Comparison of ENCODE assay signal across 21 cellular contexts in the genomic region with DNA sequence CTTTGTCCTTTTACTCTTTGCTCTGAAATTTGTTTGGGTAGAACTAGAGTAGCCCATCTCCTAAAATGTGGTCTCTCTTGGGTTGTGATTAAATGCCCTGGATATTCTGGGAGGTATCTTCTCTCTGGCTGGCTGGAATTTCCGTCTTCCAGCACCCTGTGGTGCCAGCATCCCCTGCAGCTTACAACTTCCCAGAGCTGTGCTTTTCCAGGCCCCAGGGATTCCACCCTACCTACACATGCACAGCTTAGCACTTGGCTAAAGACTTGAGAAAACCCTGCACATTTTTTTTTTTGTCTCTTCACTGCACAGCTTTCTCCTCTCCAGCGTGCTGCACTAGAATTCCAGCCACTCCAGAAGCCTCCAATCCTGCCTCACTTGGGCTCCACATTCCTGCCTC.
DNase-seq lines count a peak whose midpoint lies in the region; ATAC-seq, FAIRE-seq and TF ChIP-seq lines count a peak whose summit lies in the region.
"Had no signal": no experiment of that assay in that cellular context is flagged by ENCODE, and none has a peak within 500 bp of the region (broad histone marks: within the 10 kb centered on the region; RNA-seq: fewer than 3 reads in every experiment).

No MANE protein-coding gene starts in this region.

- no peak overlapping the region for H3K27ac Mint-ChIP-seq in neural progenitor cell
- H3K27ac Mint-ChIP-seq in activated naive CD8-positive, alpha-beta T cell treated with anti-CD3 and anti-CD28 coated beads, Interleukin-2, amount 50 U/mL, for 24 hours = no peak overlapping the region
- H3K27ac Mint-ChIP-seq: CD8-positive, alpha-beta T cell had no signal

- H3K18ac ChIP-seq in H1 (ENCODE audit: extremely low read depth, low read length) = no peak overlapping the region

- no peak overlapping the region for H2BK12ac ChIP-seq in H1 (ENCODE audit: low read depth, low read length)

- no peaks in the 10 kb centered on the region for H3K27me3 ChIP-seq in H1 (replicated peaks in 1 of 4; ENCODE audit: control insufficient read depth in 3 of 4, extremely low read depth in 1 of 4, insufficient read depth in 3 of 4, low read length in 3 of 4)
- no peaks in the 10 kb centered on the region for H3K27me3 ChIP-seq in neural progenitor cell
- H3K27me3 ChIP-seq: BE2C had no signal

- WGBS in H1 (ENCODE audit: extremely low coverage in 1 of 2, insufficient coverage in 1 of 2, insufficient read length in 1 of 2, insufficient replicate concordance in 2 of 2, low coverage in 1 of 2, low lambda C conversion rate in 2 of 2, missing lambda C conversion rate in 1 of 2), 2 experiments = 81% methylated on average over 2 of the region's 2 CpGs; no CpG with 5 or more reads in 1 of the 2 experiments

- no peak for FAIRE-seq in H1 (lab: Jason Lieb, UNC)
- FAIRE-seq: A204.1, D721Med, GM12892 had no signal

- DNase-seq in HT1080 (ENCODE audit: low read depth) = peak; percentile 15
- DNase-seq in astrocyte of the spinal cord (ENCODE audit: low read depth, low spot score) = peak; percentile 32
- no peak for DNase-seq in H1 (ENCODE audit: low read depth in 1 of 2, low spot score in 2 of 2)
- peak; percentile 9 for DNase-seq in neural progenitor cell (ENCODE audit: low spot score)
- no peak for DNase-seq in activated naive CD8-positive, alpha-beta T cell treated with anti-CD3 and anti-CD28 coated beads, Interleukin-2, amount 50 U/mL, for 24 hours
- DNase-seq in AG08395 (ENCODE audit: low spot score) = no peak
- DNase-seq: BE2C; CD8-positive, alpha-beta T cell; COR-L47; DMS153; DMS79 treated with DMSO at 0.1 percent for 48 hours; EL; GDM1; GM23248; H7; IMR-90 had no signal

- TF ChIP-seq RAD21 in H1 (IDR thresholded peaks at IDR 0.05 in 1 of 2, conservative IDR thresholded peaks at IDR 0.05 in 1 of 2; ENCODE audit: low read depth in 2 of 2, low read length in 2 of 2) = 0 out of 4 replicates have a peak, but pooled peaks have one; percentile 11 to 13

- no peak overlapping the region for H3K4me3 ChIP-seq in astrocyte of the spinal cord (ENCODE audit: low read depth, low read length)
- no peak overlapping the region for H3K4me3 ChIP-seq in H1 (ENCODE audit: extremely low read depth in 1 of 4, insufficient read depth in 2 of 4, low read depth in 3 of 4, low read length in 4 of 4)
- no peak overlapping the region for H3K4me3 ChIP-seq in neural progenitor cell
- H3K4me3 ChIP-seq: GM23248 had no signal

- H3K9ac ChIP-seq in H1 (replicated peaks in 1 of 4; ENCODE audit: extremely low read depth in 1 of 4, low read depth in 3 of 4, low read length in 3 of 4) (no peak overlapping the region), neural progenitor cell (no peak overlapping the region)
- H3K9ac ChIP-seq: GM23248 had no signal

- no peak overlapping the region for H2BK5ac ChIP-seq in H1 (ENCODE audit: low read depth, low read length)

- H3K9me3 ChIP-seq in H1 (ENCODE audit: insufficient read depth in 2 of 2, low read depth in 1 of 2, low read length in 1 of 2) (peaks cover 12 to 13% of the 10 kb centered on the region in 2 experiments; a peak in 3 of 4 replicates), neural progenitor cell (ENCODE audit: low read depth) (no peaks in the 10 kb centered on the region)
- H3K9me3 ChIP-seq: BE2C had no signal

- H2BK120ac ChIP-seq in H1 (replicated peaks; ENCODE audit: low read depth, low read length) = no peak overlapping the region

- no peak for TF ChIP-seq EP300 in H1 (IDR thresholded peaks at IDR 0.05; ENCODE audit: borderline replicate concordance in 1 of 2, low read depth in 2 of 2, low read length in 2 of 2)

- H3K79me2 ChIP-seq in H1 (ENCODE audit: control insufficient read depth in 1 of 2, insufficient read depth in 2 of 2, low read length in 2 of 2) (no peaks in the 10 kb centered on the region), neural progenitor cell (ENCODE audit: low read depth) (no peaks in the 10 kb centered on the region)

- H3K79me1 ChIP-seq in H1 (ENCODE audit: low read depth, low read length) = no peaks in the 10 kb centered on the region

- no peaks in the 10 kb centered on the region for H3K4me1 Mint-ChIP-seq in neural progenitor cell
- H3K4me1 Mint-ChIP-seq in activated naive CD8-positive, alpha-beta T cell treated with anti-CD3 and anti-CD28 coated beads, Interleukin-2, amount 50 U/mL, for 24 hours = no peaks in the 10 kb centered on the region

- peaks cover 6% of the 10 kb centered on the region for H3K9me3 Mint-ChIP-seq in neural progenitor cell
- H3K9me3 Mint-ChIP-seq in activated naive CD8-positive, alpha-beta T cell treated with anti-CD3 and anti-CD28 coated beads, Interleukin-2, amount 50 U/mL, for 24 hours = peaks cover 11% of the 10 kb centered on the region
- H3K9me3 Mint-ChIP-seq: CD8-positive, alpha-beta T cell had no signal

- H2BK15ac ChIP-seq in H1 (ENCODE audit: low read length) = no peak overlapping the region

- H3F3A ChIP-seq in neural progenitor cell (ENCODE audit: low read depth) = no peaks in the 10 kb centered on the region

- in situ Hi-C loops in astrocyte of the spinal cord (cut with HindIII; ENCODE audit: low sequenced_read_pairs) = no loop called here

- H2AFZ ChIP-seq in H1 (ENCODE audit: low read length) (no peak overlapping the region), neural progenitor cell (replicated peaks) (no peak overlapping the region)
- H2AFZ ChIP-seq: GM23248 had no signal

- H3K14ac ChIP-seq in H1 (ENCODE audit: insufficient read length) = no peak overlapping the region

- H3K4ac ChIP-seq in H1 (replicated peaks; ENCODE audit: insufficient read length, low read depth, low read length) = no peak overlapping the region

- no peaks in the 10 kb centered on the region for H3K36me3 Mint-ChIP-seq in neural progenitor cell
- H3K36me3 Mint-ChIP-seq in activated naive CD8-positive, alpha-beta T cell treated with anti-CD3 and anti-CD28 coated beads, Interleukin-2, amount 50 U/mL, for 24 hours (ENCODE audit: low read depth) = no peaks in the 10 kb centered on the region
- H3K36me3 Mint-ChIP-seq: CD8-positive, alpha-beta T cell had no signal

- H3K56ac ChIP-seq in H1 (replicated peaks; ENCODE audit: insufficient read length, low read depth, low read length) = no peak overlapping the region

- H3K27ac ChIP-seq in H1 (ENCODE audit: low read depth, low read length) (no peak overlapping the region), neural progenitor cell (no peak overlapping the region)
- H3K27ac ChIP-seq: C4-2B, GM23248 had no signal

- H4K5ac ChIP-seq in H1 (ENCODE audit: insufficient read length, low read depth, low read length) = no peak overlapping the region

- no peak for TF ChIP-seq CTCF in astrocyte of the spinal cord (IDR thresholded peaks at IDR 0.05; ENCODE audit: low read depth, low read length)
- no peak for TF ChIP-seq CTCF in H1 (IDR thresholded peaks at IDR 0.05; ENCODE audit: control extremely low read depth in 1 of 3, insufficient read depth in 1 of 3, low read depth in 1 of 3, low read length in 3 of 3)
- TF ChIP-seq CTCF in neural progenitor cell (IDR thresholded peaks at IDR 0.05) = no peak

- H3K27me3 Mint-ChIP-seq in neural progenitor cell (ENCODE audit: insufficient read depth, low read depth) = no peaks in the 10 kb centered on the region
- H3K27me3 Mint-ChIP-seq in activated naive CD8-positive, alpha-beta T cell treated with anti-CD3 and anti-CD28 coated beads, Interleukin-2, amount 50 U/mL, for 24 hours = no peaks in the 10 kb centered on the region

- TF ChIP-seq POLR2A in H1 (IDR thresholded peaks at IDR 0.05; ENCODE audit: control extremely low read depth in 1 of 2, low read depth in 2 of 2, low read length in 2 of 2) (no peak), GM18505 (IDR thresholded peaks at IDR 0.05; ENCODE audit: borderline replicate concordance, extremely low read depth, insufficient read depth, insufficient read length) (no peak)

- CTCF ChIA-PET in H1 (lab: Charles Lee; ENCODE audit: partially characterized antibody) = interaction anchor here (0.6 kb wide), 1 partner anchor 372 kb away, joined by 3 read pairs; no protein-coding TSS in a partner anchor

- H3K4me1 ChIP-seq in H1 (replicated peaks in 1 of 4; ENCODE audit: control insufficient read depth in 3 of 4, insufficient read depth in 4 of 4, low read length in 3 of 4) = no peaks in the 10 kb centered on the region
- H3K4me1 ChIP-seq in neural progenitor cell = no peaks in the 10 kb centered on the region
- H3K4me1 ChIP-seq: BE2C had no signal

- H4K20me1 ChIP-seq in H1 (replicated peaks in 1 of 2; ENCODE audit: control insufficient read depth in 1 of 2, insufficient read depth in 2 of 2, low read length in 2 of 2) (no peaks in the 10 kb centered on the region), neural progenitor cell (ENCODE audit: low read depth) (no peaks in the 10 kb centered on the region)

- H2BK20ac ChIP-seq in H1 (ENCODE audit: low read length) = no peak overlapping the region

- POLR2A ChIA-PET in H1 (lab: Charles Lee; ENCODE audit: partially characterized antibody) = no interaction called here

- no peak overlapping the region for H4K8ac ChIP-seq in H1 (ENCODE audit: extremely low read depth, insufficient read depth, low read length)

- no peak overlapping the region for H3K4me3 Mint-ChIP-seq in neural progenitor cell
- no peak overlapping the region for H3K4me3 Mint-ChIP-seq in activated naive CD8-positive, alpha-beta T cell treated with anti-CD3 and anti-CD28 coated beads, Interleukin-2, amount 50 U/mL, for 24 hours
- H3K4me3 Mint-ChIP-seq: CD8-positive, alpha-beta T cell had no signal

- ATAC-seq in GM18505 (IDR thresholded peaks at IDR 0.05; ENCODE audit: unreplicated experiment) = no peak
- no peak for ATAC-seq in activated naive CD8-positive, alpha-beta T cell treated with anti-CD3 and anti-CD28 coated beads, Interleukin-2, amount 50 U/mL, for 24 hours
- ATAC-seq: CD8-positive, alpha-beta T cell had no signal

- no peak overlapping the region for H3K23ac ChIP-seq in H1 (ENCODE audit: insufficient read length)

- no peak overlapping the region for H4K91ac ChIP-seq in H1 (replicated peaks; ENCODE audit: insufficient read length, low read length)

- H2AK5ac ChIP-seq in H1 (ENCODE audit: low read depth, low read length) = no peak overlapping the region

- H3K23me2 ChIP-seq in H1 (ENCODE audit: low read depth, low read length) = no peaks in the 10 kb centered on the region; the same call in 1 of the 2 replicates

- H3K4me2 ChIP-seq in H1 (ENCODE audit: insufficient read depth in 1 of 2, low read depth in 2 of 2, low read length in 2 of 2) = no peak overlapping the region
- H3K4me2 ChIP-seq in neural progenitor cell = no peak overlapping the region

- H3K36me3 ChIP-seq in H1 (ENCODE audit: control insufficient read depth in 2 of 4, insufficient read depth in 4 of 4, low read length in 3 of 4) (peaks cover 0 to 2% (median 0%) of the 10 kb centered on the region in 4 experiments; a peak in 1 of 8 replicates), neural progenitor cell (no peaks in the 10 kb centered on the region)
- H3K36me3 ChIP-seq: BE2C had no signal

TF ChIP-seq in H1, 55 proteins besides CTCF, POLR2A, EP300 and RAD21:
- TF ChIP-seq MAX (IDR thresholded peaks at IDR 0.05) (no peak), ZNF274 (IDR thresholded peaks at IDR 0.05; ENCODE audit: borderline replicate concordance, extremely low read depth, low read length) (no peak), CHD2 (IDR thresholded peaks at IDR 0.05; ENCODE audit: low read length) (no peak)

Comparison
In these comparisons a context has a peak if more than half of its experiments do, and no peak if none do; other contexts are left out.
1. DNase-seq: peak in HT1080 (single experiment), astrocyte of the spinal cord (single experiment) and neural progenitor cell (single experiment); none in H1 (0 of 2), activated naive CD8-positive, alpha-beta T cell treated with anti-CD3 and anti-CD28 coated beads, Interleukin-2, amount 50 U/mL, for 24 hours (single experiment) and AG08395 (single experiment).